In the genomic region with DNA sequence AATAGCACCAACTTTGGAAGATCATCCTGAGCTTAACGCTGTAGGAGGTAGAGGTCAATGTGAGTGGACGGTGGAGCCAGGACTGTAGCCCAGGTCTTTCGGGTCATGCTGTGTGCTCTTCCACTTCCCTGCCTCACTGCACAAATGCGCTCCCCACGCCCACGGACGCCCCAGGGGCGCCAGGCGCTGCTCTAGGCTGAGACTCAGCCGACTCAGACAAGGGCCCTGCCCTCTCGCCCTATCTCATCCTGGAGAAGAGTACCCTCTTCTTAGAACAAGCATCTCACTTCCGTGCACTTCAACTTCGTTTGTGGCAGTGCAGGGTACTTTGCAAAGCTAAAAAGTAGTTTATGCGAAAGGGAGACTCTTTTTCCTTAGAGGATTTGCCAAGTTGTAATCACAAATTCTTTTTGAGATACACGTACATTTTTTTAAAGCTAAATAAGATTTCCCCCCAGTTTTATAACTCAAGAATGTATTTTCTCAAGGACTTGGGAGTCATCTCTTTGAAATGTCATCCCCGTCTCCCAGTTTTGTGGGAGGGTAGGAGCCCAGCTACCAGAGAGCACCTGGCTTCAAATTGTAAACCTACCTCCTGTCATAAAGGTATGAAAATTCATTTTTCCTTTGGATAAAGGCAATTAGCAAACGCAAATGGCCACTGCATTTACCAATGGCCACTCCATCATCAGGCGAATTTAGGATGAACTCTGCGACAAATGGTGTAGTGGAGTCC, we compare ENCODE assay signal across 14 cellular contexts. TPM values are rescaled to one million over a fixed set of nuclear protein-coding genes. Genes with fewer than 3 reads are reported as not detected.
DNase-seq lines count a peak whose midpoint lies in the region; ATAC-seq, FAIRE-seq and TF ChIP-seq lines count a peak whose summit lies in the region.
"Had no signal": no experiment of that assay in that cellular context is flagged by ENCODE, and none has a peak within 500 bp of the region (broad histone marks: within the 10 kb centered on the region; RNA-seq: fewer than 3 reads in every experiment).

No MANE protein-coding gene starts in this region.

- H4K8ac ChIP-seq in H1 (ENCODE audit: extremely low read depth, insufficient read depth, low read length), result no peak overlapping the region

- no peak overlapping the region for H3K23ac ChIP-seq in H1 (ENCODE audit: insufficient read length)

- H3K79me2 ChIP-seq in PC-9 (ENCODE audit: low read depth) (peaks cover 20% of the 10 kb centered on the region), H1 (ENCODE audit: control insufficient read depth in 1 of 2, insufficient read depth in 2 of 2, low read length in 2 of 2) (peaks cover 0 to 8% of the 10 kb centered on the region in 2 experiments; a peak in 3 of 4 replicates)

- H3K9me3 ChIP-seq in PC-9 (ENCODE audit: insufficient read depth, low read depth), result no peaks in the 10 kb centered on the region
- H3K9me3 ChIP-seq in H1 (ENCODE audit: insufficient read depth in 2 of 2, low read depth in 1 of 2, low read length in 1 of 2), result no peaks in the 10 kb centered on the region
- no peaks in the 10 kb centered on the region for H3K9me3 ChIP-seq in Peyer's patch
- H3K9me3 ChIP-seq: adrenal gland had no signal

- 0 out of 2 replicates have a peak, but pooled peaks cover 2% of the 10 kb centered on the region for H3K79me1 ChIP-seq in H1 (ENCODE audit: low read depth, low read length)

- no peak for DNase-seq in activated T-cell treated with anti-CD3 and anti-CD28 coated beads, Interleukin-2, amount 50 U/mL, for 72 hours
- DNase-seq in activated T-cell treated with anti-CD3 and anti-CD28 coated beads, Interleukin-2, amount 50 U/mL, for 1 hour, result no peak
- DNase-seq in PC-9 (no peak), H1 (ENCODE audit: low read depth in 1 of 2, low spot score in 2 of 2) (no peak), NCI-H526 (lab: John Stamatoyannopoulos, UW) (no peak), Peyer's patch (no peak)
- no peak for DNase-seq in stimulated activated naive B cell treated with anti-CD40 and anti-IgM and Interleukin-4, amounts not matched to agents 10 μg/mL and 1 μg/mL and 100 μg/mL, for 72 hours
- DNase-seq: adrenal gland; effector CD4-positive, alpha-beta T cell; left ventricle myocardium superior; NCI-H2081; stimulated activated CD4-positive, alpha-beta T cell treated with anti-CD3 and anti-CD28 coated beads, Interleukin-2, amount 100 ng/mL, for 48 hours had no signal

- CTCF ChIA-PET in PC-9 (lab: Charles Lee), result no interaction called here
- CTCF ChIA-PET in H1 (lab: Charles Lee; ENCODE audit: partially characterized antibody), result interaction anchor here (0.6 to 3.4 kb wide), 4 partner anchors 13 to 441 kb away, joined by 3 to 28 read pairs (median 3); no protein-coding TSS in a partner anchor

- TF ChIP-seq RAD21 in H1 (IDR thresholded peaks at IDR 0.05 in 1 of 2, conservative IDR thresholded peaks at IDR 0.05 in 1 of 2; ENCODE audit: low read depth in 2 of 2, low read length in 2 of 2), result no peak

- no peaks in the 10 kb centered on the region for H3K9me3 Mint-ChIP-seq in activated T-cell treated with anti-CD3 and anti-CD28 coated beads, Interleukin-2, amount 50 U/mL, for 72 hours
- no peaks in the 10 kb centered on the region for H3K9me3 Mint-ChIP-seq in stimulated activated naive B cell treated with anti-CD40 and anti-IgM and Interleukin-4, amounts not matched to agents 10 μg/mL and 1 μg/mL and 100 μg/mL, for 72 hours

- H4K91ac ChIP-seq in H1 (replicated peaks; ENCODE audit: insufficient read length, low read length), result no peak overlapping the region

- intact Hi-C loops in PC-9 (cut with micrococcal nuclease; ENCODE audit: unreplicated experiment), result loop anchor here (2.0 kb wide), 1 partner anchor 30 kb away; a partner anchor contains a TSS

- POLR2A ChIA-PET in PC-9 (lab: Charles Lee; ENCODE audit: unreplicated experiment) (no interaction called here), H1 (lab: Charles Lee; ENCODE audit: partially characterized antibody) (interaction anchor here (0.9 to 3.1 kb wide), 3 partner anchors 13 to 21 kb away, joined by 3 to 6 read pairs (median 4); no protein-coding TSS in a partner anchor)

- H2AFZ ChIP-seq in PC-9, result no peak overlapping the region
- H2AFZ ChIP-seq in H1 (ENCODE audit: low read length), result no peak overlapping the region

- no peak for FAIRE-seq in H1 (lab: Jason Lieb, UNC)
- FAIRE-seq: G401.6 had no signal

- H2BK5ac ChIP-seq in H1 (ENCODE audit: low read depth, low read length), result no peak overlapping the region

- H3K36me3 Mint-ChIP-seq in activated T-cell treated with anti-CD3 and anti-CD28 coated beads, Interleukin-2, amount 50 U/mL, for 72 hours (ENCODE audit: insufficient read depth in 2 of 2), result no peaks in the 10 kb centered on the region
- peaks cover 0 to 2% of the 10 kb centered on the region in 2 donors for H3K36me3 Mint-ChIP-seq in stimulated activated naive B cell treated with anti-CD40 and anti-IgM and Interleukin-4, amounts not matched to agents 10 μg/mL and 1 μg/mL and 100 μg/mL, for 72 hours

- H3K27me3 Mint-ChIP-seq in activated T-cell treated with anti-CD3 and anti-CD28 coated beads, Interleukin-2, amount 50 U/mL, for 72 hours (ENCODE audit: low read depth), result peaks cover 56% of the 10 kb centered on the region
- H3K27me3 Mint-ChIP-seq in stimulated activated naive B cell treated with anti-CD40 and anti-IgM and Interleukin-4, amounts not matched to agents 10 μg/mL and 1 μg/mL and 100 μg/mL, for 72 hours, result peaks cover 29 to 36% of the 10 kb centered on the region in 2 donors

- H3K4me1 ChIP-seq in PC-9 (replicated peaks; ENCODE audit: insufficient read depth) (peaks cover 46% of the 10 kb centered on the region), H1 (replicated peaks in 1 of 4; ENCODE audit: control insufficient read depth in 3 of 4, insufficient read depth in 4 of 4, low read length in 3 of 4) (peaks cover 0 to 8% (median 2%) of the 10 kb centered on the region in 4 experiments; a peak in 5 of 7 replicates), Peyer's patch (peaks cover 0 to 6% (median 4%) of the 10 kb centered on the region in 4 donors)

- H3K36me3 ChIP-seq in PC-9 (ENCODE audit: low read depth) (no peaks in the 10 kb centered on the region), H1 (ENCODE audit: control insufficient read depth in 2 of 4, insufficient read depth in 4 of 4, low read length in 3 of 4) (no peaks in the 10 kb centered on the region), Peyer's patch (no peaks in the 10 kb centered on the region)
- H3K36me3 ChIP-seq: adrenal gland had no signal

- no peak overlapping the region for H2BK120ac ChIP-seq in H1 (replicated peaks; ENCODE audit: low read depth, low read length)

- no peak overlapping the region for H2BK15ac ChIP-seq in H1 (ENCODE audit: low read length)

- no peak overlapping the region for H3K14ac ChIP-seq in H1 (ENCODE audit: insufficient read length)

- no peak overlapping the region for H3K56ac ChIP-seq in H1 (replicated peaks; ENCODE audit: insufficient read length, low read depth, low read length)

- no peak overlapping the region for H3K18ac ChIP-seq in H1 (ENCODE audit: extremely low read depth, low read length)

- TF ChIP-seq POLR2A in H1 (IDR thresholded peaks at IDR 0.05; ENCODE audit: control extremely low read depth in 1 of 2, low read depth in 2 of 2, low read length in 2 of 2) (no peak), Peyer's patch (IDR thresholded peaks at IDR 0.05) (no peak)

- H3K9ac ChIP-seq in H1 (replicated peaks in 1 of 4; ENCODE audit: extremely low read depth in 1 of 4, low read depth in 3 of 4, low read length in 3 of 4), result no peak overlapping the region

- H3K27ac Mint-ChIP-seq in activated T-cell treated with anti-CD3 and anti-CD28 coated beads, Interleukin-2, amount 50 U/mL, for 72 hours, result no peak overlapping the region
- H3K27ac Mint-ChIP-seq in stimulated activated naive B cell treated with anti-CD40 and anti-IgM and Interleukin-4, amounts not matched to agents 10 μg/mL and 1 μg/mL and 100 μg/mL, for 72 hours, result no peak overlapping the region

- no peak overlapping the region for H2BK20ac ChIP-seq in H1 (ENCODE audit: low read length)

- no peaks in the 10 kb centered on the region for H3K9me2 ChIP-seq in PC-9 (ENCODE audit: insufficient read depth)

- no peak overlapping the region for H3K4ac ChIP-seq in H1 (replicated peaks; ENCODE audit: insufficient read length, low read depth, low read length)

- no peak overlapping the region for H3K4me3 ChIP-seq in PC-9
- H3K4me3 ChIP-seq in H1 (ENCODE audit: extremely low read depth in 1 of 4, insufficient read depth in 2 of 4, low read depth in 3 of 4, low read length in 4 of 4), result no peak overlapping the region
- no peak overlapping the region for H3K4me3 ChIP-seq in Peyer's patch

- H3K4me2 ChIP-seq in PC-9, result peak overlapping the region; percentile 97; the same call in 1 of the 2 replicates
- H3K4me2 ChIP-seq in H1 (ENCODE audit: insufficient read depth in 1 of 2, low read depth in 2 of 2, low read length in 2 of 2), result no peak overlapping the region; a peak in 1 of 4 replicates

- TF ChIP-seq CTCF in PC-9 (conservative IDR thresholded peaks at IDR 0.05), result no peak
- no peak for TF ChIP-seq CTCF in H1 (IDR thresholded peaks at IDR 0.05; ENCODE audit: control extremely low read depth in 1 of 3, insufficient read depth in 1 of 3, low read depth in 1 of 3, low read length in 3 of 3)
- TF ChIP-seq CTCF in Peyer's patch (IDR thresholded peaks at IDR 0.05), result no peak

- ATAC-seq in activated T-cell treated with anti-CD3 and anti-CD28 coated beads, Interleukin-2, amount 50 U/mL, for 72 hours (replicated peaks in 1 of 2), result no peak
- no peak for ATAC-seq in stimulated activated naive B cell treated with anti-CD40 and anti-IgM and Interleukin-4, amounts not matched to agents 10 μg/mL and 1 μg/mL and 100 μg/mL, for 72 hours (replicated peaks)
- no peak for ATAC-seq in HG03095 (IDR thresholded peaks at IDR 0.05; ENCODE audit: unreplicated experiment)

- H2BK12ac ChIP-seq in H1 (ENCODE audit: low read depth, low read length), result no peak overlapping the region

- H2AK5ac ChIP-seq in H1 (ENCODE audit: low read depth, low read length), result no peak overlapping the region

- peaks cover 4% of the 10 kb centered on the region; the same call in 1 of the 2 replicates for H3K23me2 ChIP-seq in H1 (ENCODE audit: low read depth, low read length)

- no peak overlapping the region for H4K5ac ChIP-seq in H1 (ENCODE audit: insufficient read length, low read depth, low read length)

- H4K20me1 ChIP-seq in PC-9 (ENCODE audit: insufficient read depth) (no peaks in the 10 kb centered on the region), H1 (replicated peaks in 1 of 2; ENCODE audit: control insufficient read depth in 1 of 2, insufficient read depth in 2 of 2, low read length in 2 of 2) (no peaks in the 10 kb centered on the region)

- H3F3A ChIP-seq in PC-9 (ENCODE audit: insufficient read depth, low read depth), result peaks cover 26% of the 10 kb centered on the region

- H3K4me1 Mint-ChIP-seq in activated T-cell treated with anti-CD3 and anti-CD28 coated beads, Interleukin-2, amount 50 U/mL, for 72 hours (ENCODE audit: low read depth), result peaks cover 24% of the 10 kb centered on the region
- H3K4me1 Mint-ChIP-seq in stimulated activated naive B cell treated with anti-CD40 and anti-IgM and Interleukin-4, amounts not matched to agents 10 μg/mL and 1 μg/mL and 100 μg/mL, for 72 hours, result peaks cover 13 to 26% of the 10 kb centered on the region in 2 donors

- no TSS peak for BruUV-seq in PC-9 (replicated peaks; lab: Mats Ljungman, UMichigan)

- H3K27me3 ChIP-seq in PC-9 (ENCODE audit: insufficient read depth, low read depth) (no peaks in the 10 kb centered on the region), H1 (replicated peaks in 1 of 4; ENCODE audit: control insufficient read depth in 3 of 4, extremely low read depth in 1 of 4, insufficient read depth in 3 of 4, low read length in 3 of 4) (peaks cover 0 to 18% (median 15%) of the 10 kb centered on the region in 4 experiments; a peak in 6 of 7 replicates), Peyer's patch (no peaks in the 10 kb centered on the region)
- H3K27me3 ChIP-seq: adrenal gland had no signal

- H3K4me3 Mint-ChIP-seq in activated T-cell treated with anti-CD3 and anti-CD28 coated beads, Interleukin-2, amount 50 U/mL, for 72 hours, result peak overlapping the region; percentile 86 to 92
- H3K4me3 Mint-ChIP-seq in stimulated activated naive B cell treated with anti-CD40 and anti-IgM and Interleukin-4, amounts not matched to agents 10 μg/mL and 1 μg/mL and 100 μg/mL, for 72 hours, result peak overlapping the region; percentile 32 to 87

- TF ChIP-seq EP300 in H1 (IDR thresholded peaks at IDR 0.05; ENCODE audit: borderline replicate concordance in 1 of 2, low read depth in 2 of 2, low read length in 2 of 2), result no peak

- WGBS in H1 (ENCODE audit: extremely low coverage in 1 of 2, insufficient coverage in 1 of 2, insufficient read length in 1 of 2, insufficient replicate concordance in 2 of 2, low coverage in 1 of 2, low lambda C conversion rate in 2 of 2, missing lambda C conversion rate in 1 of 2), 2 experiments, result 87% methylated on average over 19 of the region's 19 CpGs; no CpG with 5 or more reads in 1 of the 2 experiments

- H3K27ac ChIP-seq in PC-9 (no peak overlapping the region), H1 (ENCODE audit: low read depth, low read length) (no peak overlapping the region), Peyer's patch (no peak overlapping the region)

RNA-seq across cellular contexts. Expression of a gene that starts 1.2 kb away (rescaled TPM):
- 1 to 10 TPM; 3.0 to 4.4 TPM for total RNA-seq in activated T-cell treated with anti-CD3 and anti-CD28 coated beads, Interleukin-2, amount 50 U/mL, for 72 hours
- 12.5 and 13.3 TPM in 2 replicates for total RNA-seq in PC-9 (2021)
- total RNA-seq in H1 (2021; fragmentation: NEBNext Ultra II Directional; extraction: Animal tissue kit (Norgen Biotek cat#: 25700)), result 10.3 and 11.0 TPM in 2 replicates
- polyA plus RNA-seq in H1 (2011; rRNA removed), result 7.1 and 10.1 TPM in 2 replicates
- 14.3 TPM for polyA plus RNA-seq in H1 (2011; cell fraction: cytosol; rRNA removed)
- polyA plus RNA-seq in H1 (2011; cell fraction: nucleus; rRNA removed), result 40.1 TPM
- polyA plus RNA-seq in H1 (2012, experiment 1 of 2), result 8.7 to 13.4 TPM (median 12.2 TPM) in 4 replicates
- 6.1 TPM for polyA plus RNA-seq in H1 (2012, experiment 2 of 2)
- polyA plus RNA-seq in H1 (2013, experiment 1 of 2), result 6.3 TPM
- 5.3 TPM for polyA plus RNA-seq in H1 (2013, experiment 2 of 2)
- 3.8 and 4.4 TPM in 2 replicates for polyA minus RNA-seq in H1 (2011; rRNA and poly(A)+ RNA removed)
- polyA minus RNA-seq in H1 (2011; cell fraction: cytosol; rRNA and poly(A)+ RNA removed), result 7.3 TPM
- polyA minus RNA-seq in H1 (2011; cell fraction: nucleus; rRNA and poly(A)+ RNA removed), result 10.9 TPM
- total RNA-seq in Peyer's patch, result under 1 TPM in 1 of 4 donors, not detected in 3; 0.70 TPM

RNA-seq across cellular contexts. Expression of a gene that starts 29.5 kb away (rescaled TPM):
- 10 to 100 TPM; 45.7 to 56.7 TPM for total RNA-seq in activated T-cell treated with anti-CD3 and anti-CD28 coated beads, Interleukin-2, amount 50 U/mL, for 72 hours
- total RNA-seq in PC-9 (2021) (69.4 and 71.1 TPM in 2 replicates), Peyer's patch (100 to 1,000 TPM in 2 of 4 donors, 10 to 100 TPM in 2; 47.9 to 111 (median 94.8) TPM)
- 81.7 and 84.8 TPM in 2 replicates for total RNA-seq in H1 (2021; fragmentation: NEBNext Ultra II Directional; extraction: Animal tissue kit (Norgen Biotek cat#: 25700))
- 27.0 and 29.7 TPM in 2 replicates for polyA plus RNA-seq in H1 (2011; rRNA removed)
- 45.2 TPM for polyA plus RNA-seq in H1 (2011; cell fraction: cytosol; rRNA removed)
- 29.6 TPM for polyA plus RNA-seq in H1 (2011; cell fraction: nucleus; rRNA removed)
- 48.1 to 62.5 TPM (median 54.7 TPM) in 4 replicates for polyA plus RNA-seq in H1 (2012, experiment 1 of 2)
- polyA plus RNA-seq in H1 (2012, experiment 2 of 2), result 15.9 TPM
- polyA plus RNA-seq in H1 (2013, experiment 1 of 2), result 47.5 TPM
- 50.2 TPM for polyA plus RNA-seq in H1 (2013, experiment 2 of 2)
- 44.7 and 45.5 TPM in 2 replicates for polyA minus RNA-seq in H1 (2011; rRNA and poly(A)+ RNA removed)
- polyA minus RNA-seq in H1 (2011; cell fraction: cytosol; rRNA and poly(A)+ RNA removed), result 32.4 TPM
- 29.5 TPM for polyA minus RNA-seq in H1 (2011; cell fraction: nucleus; rRNA and poly(A)+ RNA removed)
